1 cellular context compared by ENCODE assay signal in the genomic region with DNA sequence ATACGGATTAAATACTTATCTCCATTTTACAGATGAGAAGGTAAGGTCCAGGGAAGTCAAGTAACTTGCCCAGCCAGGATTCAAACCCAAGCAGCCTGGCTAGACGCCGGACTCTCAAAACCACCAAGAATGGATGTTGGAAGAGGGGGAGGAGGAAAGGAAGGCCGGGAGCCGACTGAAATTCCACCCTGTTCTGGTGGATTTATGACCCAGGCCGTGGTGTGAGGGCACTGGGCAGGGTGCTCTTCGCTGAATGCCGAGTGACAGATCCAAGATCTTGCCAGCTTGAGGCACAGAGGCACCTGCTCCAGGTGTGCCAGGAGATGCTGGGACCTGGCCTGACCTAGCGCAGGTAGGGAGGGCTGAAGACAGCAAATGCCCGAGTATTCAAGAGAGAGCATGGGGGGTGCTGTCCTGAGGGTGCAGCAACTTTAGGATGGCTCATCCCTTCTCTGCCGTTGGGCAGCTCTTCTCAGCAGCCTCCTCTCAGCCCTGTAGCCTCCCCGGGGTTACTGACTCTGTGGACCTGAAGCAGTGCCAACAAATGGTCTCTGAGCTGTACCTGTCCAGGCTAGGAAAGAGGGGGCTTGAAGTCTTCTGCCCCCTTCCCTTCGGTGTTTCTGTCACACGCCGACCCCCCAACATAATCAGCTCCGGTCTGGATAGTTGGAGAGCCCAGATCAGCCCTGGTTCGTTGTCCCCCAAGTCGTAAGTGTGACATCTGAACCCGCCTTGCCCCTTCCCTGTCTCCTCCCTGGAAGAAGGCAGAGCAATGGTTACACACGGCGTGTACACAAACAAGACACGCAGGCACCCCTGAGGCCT.
TF ChIP-seq lines count a peak whose summit lies in the region.

No MANE protein-coding gene starts in this region.

TF ChIP-seq in GM12878, 131 proteins besides CTCF, POLR2A, EP300 and RAD21 (continued from another document):
- TF ChIP-seq E4F1 (IDR thresholded peaks at IDR 0.05; ENCODE audit: borderline replicate concordance, partially characterized antibody) = no peak
TF ChIP-seq in GM12878: peak in this region for 1.
